8 cellular contexts compared by ENCODE assay signal in the genomic region with DNA sequence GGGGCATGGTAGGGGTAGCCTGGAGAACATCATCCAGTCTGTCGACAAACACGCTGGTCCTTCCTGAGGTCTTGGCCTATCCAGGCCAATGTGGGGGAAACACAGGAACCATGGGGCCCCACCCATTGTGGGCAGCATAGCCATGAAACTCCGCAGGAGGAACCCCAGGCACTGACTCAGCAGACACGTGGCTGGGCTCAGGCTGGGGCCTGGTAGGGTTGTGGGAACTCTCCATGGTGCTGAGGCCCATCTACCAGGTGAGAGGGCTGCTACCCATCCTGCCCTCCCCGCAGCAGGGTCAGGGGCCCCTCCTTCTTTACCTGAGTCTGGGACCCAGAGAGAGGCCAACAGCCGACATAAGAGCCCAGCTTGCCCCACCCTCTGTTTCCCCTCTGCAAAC. TPM values are rescaled to one million over a fixed set of nuclear protein-coding genes. Genes with fewer than 3 reads are reported as not detected.
A peak's percentile ranks its signal among the peaks of the same experiment; 100 is the strongest.
DNase-seq lines count a peak whose midpoint lies in the region; ATAC-seq, FAIRE-seq and TF ChIP-seq lines count a peak whose summit lies in the region.

No MANE protein-coding gene starts in this region.

- H3K4me1 Mint-ChIP-seq in activated T-cell treated with anti-CD3 and anti-CD28 coated beads, Interleukin-2, amount 50 U/mL, for 72 hours (ENCODE audit: low read depth), result peaks cover 10% of the 10 kb centered on the region
- H3K4me1 Mint-ChIP-seq in immature natural killer cell, result no peaks in the 10 kb centered on the region

- TF ChIP-seq POLR2A in GM12891 (IDR thresholded peaks at IDR 0.05; ENCODE audit: low read depth, low read length), result no peak

- H3K9ac ChIP-seq in NT2/D1 (ENCODE audit: insufficient read length, low read depth), result no peak overlapping the region

- no peak overlapping the region for H3K4me3 ChIP-seq in NT2/D1 (ENCODE audit: insufficient read length, low read depth)

- peaks cover 17% of the 10 kb centered on the region for H3K27me3 Mint-ChIP-seq in activated T-cell treated with anti-CD3 and anti-CD28 coated beads, Interleukin-2, amount 50 U/mL, for 72 hours (ENCODE audit: low read depth)
- H3K27me3 Mint-ChIP-seq in immature natural killer cell (ENCODE audit: low read depth in 3 of 3), result peaks cover 0 to 8% (median 3%) of the 10 kb centered on the region in 3 donors

- FAIRE-seq in GM12891 (lab: Jason Lieb, UNC), result no peak

- H3K27me3 ChIP-seq in NT2/D1 (ENCODE audit: insufficient read depth, insufficient read length), result peaks cover 5% of the 10 kb centered on the region

- peaks cover 31% of the 10 kb centered on the region for H3K4me1 ChIP-seq in NT2/D1 (ENCODE audit: insufficient read depth, insufficient read length)

- no peak overlapping the region for H3K4me3 Mint-ChIP-seq in activated T-cell treated with anti-CD3 and anti-CD28 coated beads, Interleukin-2, amount 50 U/mL, for 72 hours
- no peak overlapping the region for H3K4me3 Mint-ChIP-seq in immature natural killer cell

- H3K9me3 ChIP-seq in NT2/D1 (ENCODE audit: insufficient read depth, low read length), result no peaks in the 10 kb centered on the region

- H3K36me3 Mint-ChIP-seq in activated T-cell treated with anti-CD3 and anti-CD28 coated beads, Interleukin-2, amount 50 U/mL, for 72 hours (ENCODE audit: insufficient read depth in 2 of 2), result no peaks in the 10 kb centered on the region
- H3K36me3 Mint-ChIP-seq in immature natural killer cell, result no peaks in the 10 kb centered on the region

- H3K27ac Mint-ChIP-seq in activated T-cell treated with anti-CD3 and anti-CD28 coated beads, Interleukin-2, amount 50 U/mL, for 72 hours, result no peak overlapping the region
- H3K27ac Mint-ChIP-seq in immature natural killer cell, result no peak overlapping the region

- peak; percentile 88 to 94 for ATAC-seq in activated T-cell treated with anti-CD3 and anti-CD28 coated beads, Interleukin-2, amount 50 U/mL, for 72 hours (replicated peaks in 1 of 2)
- no peak for ATAC-seq in HG02970 (IDR thresholded peaks at IDR 0.05; ENCODE audit: low FRiP score, unreplicated experiment)
- ATAC-seq in GM18870 (IDR thresholded peaks at IDR 0.05; ENCODE audit: unreplicated experiment), result no peak

- H3K36me3 ChIP-seq in NT2/D1 (ENCODE audit: insufficient read depth, insufficient read length, low read length), result no peaks in the 10 kb centered on the region

- no peaks in the 10 kb centered on the region for H3K9me3 Mint-ChIP-seq in activated T-cell treated with anti-CD3 and anti-CD28 coated beads, Interleukin-2, amount 50 U/mL, for 72 hours
- H3K9me3 Mint-ChIP-seq in immature natural killer cell, result no peaks in the 10 kb centered on the region

- DNase-seq in GM12891 (ENCODE audit: insufficient read length, low spot score) (peak; percentile 70), NT2/D1 (ENCODE audit: low read depth, low spot score) (peak; percentile 68), immature natural killer cell (peak; percentile 22 to 44 (median 32)), NCI-H2029 treated with DMSO at 0.1 percent for 48 hours (lab: John Stamatoyannopoulos, UW) (no peak)
- peak; percentile 69 to 81 for DNase-seq in activated T-cell treated with anti-CD3 and anti-CD28 coated beads, Interleukin-2, amount 50 U/mL, for 72 hours
- DNase-seq in stimulated activated CD8-positive, alpha-beta memory T cell treated with anti-CD3 and anti-CD28 coated beads, Interleukin-15, amount 100 ng/mL, for 24 hours (ENCODE audit: low read depth), result peak; percentile 31

TF ChIP-seq in GM12891, 5 proteins besides CTCF, POLR2A, EP300 and RAD21:
- TF ChIP-seq PAX5 (IDR thresholded peaks at IDR 0.05; ENCODE audit: insufficient read depth, low read length, severe bottlenecking), result no peak
- TF ChIP-seq POU2F2 (IDR thresholded peaks at IDR 0.05; ENCODE audit: low read depth, low read length), result no peak
- 0 out of 2 replicates have a peak, but pooled peaks have one; percentile 1 for TF ChIP-seq SPI1 (IDR thresholded peaks at IDR 0.05; ENCODE audit: low read depth, low read length)
- TF ChIP-seq POLR2AphosphoS5 (IDR thresholded peaks at IDR 0.05; ENCODE audit: low read depth, low read length), result no peak
- TF ChIP-seq TAF1 (IDR thresholded peaks at IDR 0.05; ENCODE audit: low read depth, low read length), result no peak

RNA-seq across cellular contexts. Expression of a gene that starts 22.6 kb away (rescaled TPM):
- 0.03 TPM for polyA plus RNA-seq in GM12891 (2012; ENCODE audit: low read depth, missing spikeins)
- total RNA-seq in activated T-cell treated with anti-CD3 and anti-CD28 coated beads, Interleukin-2, amount 50 U/mL, for 72 hours, result 1 to 10 TPM; 3.3 to 5.4 TPM
- polyA plus RNA-seq in immature natural killer cell, result 1 to 10 TPM; 1.5 to 6.0 (median 2.3) TPM

RNA-seq across cellular contexts. Expression of a gene that starts 41.6 kb away (rescaled TPM):
- 0.83 TPM for polyA plus RNA-seq in GM12891 (2012; ENCODE audit: low read depth, missing spikeins)
- total RNA-seq in activated T-cell treated with anti-CD3 and anti-CD28 coated beads, Interleukin-2, amount 50 U/mL, for 72 hours, result 10 to 100 TPM; 22.7 to 32.5 TPM
- 10 to 100 TPM in 2 of 3 donors, 1 to 10 TPM in 1; 8.8 to 28.8 (median 11.5) TPM for polyA plus RNA-seq in immature natural killer cell

RNA-seq across cellular contexts. Expression of a gene that starts 43.3 kb away (rescaled TPM):
- 10.5 TPM for polyA plus RNA-seq in GM12891 (2012; ENCODE audit: low read depth, missing spikeins)
- 10 to 100 TPM; 54.5 to 64.6 TPM for total RNA-seq in activated T-cell treated with anti-CD3 and anti-CD28 coated beads, Interleukin-2, amount 50 U/mL, for 72 hours
- polyA plus RNA-seq in immature natural killer cell, result 10 to 100 TPM; 18.3 to 54.9 (median 29.7) TPM

Comparison
In these comparisons a context has a peak if more than half of its experiments do, and no peak if none do; other contexts are left out.
1. ATAC-seq: peak in activated T-cell treated with anti-CD3 and anti-CD28 coated beads, Interleukin-2, amount 50 U/mL, for 72 hours (2 of 2); none in HG02970 (single experiment) and GM18870 (single experiment).